ENCODE assay signal across 31 cellular contexts in the genomic region with DNA sequence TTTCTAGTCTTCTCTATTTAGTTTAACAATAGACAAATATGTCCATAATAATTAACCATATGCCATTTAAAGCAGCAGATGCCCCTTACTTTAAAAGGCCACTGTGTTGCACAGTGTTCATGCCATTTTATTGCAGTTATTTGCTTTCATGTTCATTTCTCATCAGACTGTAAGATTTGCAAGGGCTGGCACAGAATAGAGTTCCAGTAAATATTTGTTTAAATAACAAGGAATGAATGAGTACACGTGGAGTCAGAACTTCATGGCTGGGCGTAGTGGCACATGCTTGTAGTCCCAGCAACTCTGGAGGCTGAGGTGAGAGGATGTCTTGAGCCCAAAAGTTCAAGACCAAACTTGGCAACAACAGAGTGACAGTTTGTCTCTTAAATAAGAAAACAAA.
"Had no signal": no experiment of that assay in that cellular context is flagged by ENCODE, and none has a peak within 500 bp of the region (broad histone marks: within the 10 kb centered on the region; RNA-seq: fewer than 3 reads in every experiment).

No MANE protein-coding gene starts in this region.

- DNase-seq: activated B cell treated with CpG ODN at 0.5 μM for 24 hours; activated CD4-positive, alpha-beta memory T cell treated with anti-CD3 and anti-CD28 coated beads for 36 hours; activated CD4-positive, alpha-beta T cell treated with anti-CD3 and anti-CD28 coated beads for 4 hours; activated CD4-positive, alpha-beta T cell treated with anti-CD3 and anti-CD28 coated beads, Interleukin-2, amount 10 ng/mL, durations not matched to agents 24 days and 14 days; activated CD4-positive, alpha-beta T cell treated with anti-CD3 and anti-CD28 coated beads, Interleukin-2, amount 50 U/mL, for 1 hour; activated CD4-positive, alpha-beta T cell treated with anti-CD3 and anti-CD28 coated beads, Interleukin-2, amount 50 U/mL, for 4 hours; activated CD4-positive, CD25-positive, alpha-beta regulatory T cell treated with anti-CD3 and anti-CD28 coated beads, Interleukin-2, amount 50 U/mL, for 72 hours; activated CD8-positive, alpha-beta memory T cell treated with anti-CD3 and anti-CD28 coated beads, Interleukin-2, amount 50 U/mL, for 4 hours; activated CD8-positive, alpha-beta T cell treated with anti-CD3 and anti-CD28 coated beads for 36 hours; activated effector memory CD4-positive, alpha-beta T cell treated with anti-CD3 and anti-CD28 coated beads, Interleukin-2, amount 50 U/mL, for 16 hours; activated gamma-delta T cell treated with Interleukin-2 at 50 U/mL for 16 hours; activated naive CD4-positive, alpha-beta T cell; activated naive CD4-positive, alpha-beta T cell treated with anti-CD3 and anti-CD28 coated beads for 36 hours; activated naive CD4-positive, alpha-beta T cell treated with anti-CD3 and anti-CD28 coated beads, Interleukin-2, amount 50 U/mL, for 16 hours; activated naive CD8-positive, alpha-beta T cell treated with anti-CD3 and anti-CD28 coated beads for 36 hours; activated T-cell treated with anti-CD3 and anti-CD28 coated beads for 4 hours; activated T-cell treated with anti-CD3 and anti-CD28 coated beads, Interleukin-2, amount 50 U/mL, for 1 hour; activated T-cell treated with anti-CD3 and anti-CD28 coated beads, Interleukin-2, amount 50 U/mL, for 4 hours; activated T-cell treated with anti-CD3 and anti-CD28 coated beads, Interleukin-2, amount 50 U/mL, for 72 hours; adrenal gland; amniotic stem cell; aorta; body of pancreas; brain microvascular endothelial cell; cerebellar nuclear complex; T-helper 2 cell; T-helper 9 cell had no signal

- H3K27ac ChIP-seq: adrenal gland, body of pancreas, brain microvascular endothelial cell, breast epithelium, VCaP had no signal

- H3K27me3 ChIP-seq: adrenal gland, body of pancreas, brain microvascular endothelial cell, breast epithelium had no signal

- H3K4me3 ChIP-seq: adrenal gland, body of pancreas, breast epithelium had no signal

- H3K4me1 ChIP-seq: adrenal gland, body of pancreas, breast epithelium had no signal

- ATAC-seq: activated CD8-positive, alpha-beta T cell treated with anti-CD3 and anti-CD28 coated beads for 36 hours; activated naive CD4-positive, alpha-beta T cell treated with anti-CD3 and anti-CD28 coated beads, Interleukin-2, amount 50 U/mL, for 72 hours; activated T-cell treated with anti-CD3 and anti-CD28 coated beads, Interleukin-2, amount 50 U/mL, for 4 hours; activated T-cell treated with anti-CD3 and anti-CD28 coated beads, Interleukin-2, amount 50 U/mL, for 72 hours; activated T-helper 17 cell treated with anti-CD3 and anti-CD28 coated beads, Interleukin-2, amount 50 U/mL, for 72 hours; body of pancreas had no signal
